In the genomic region with DNA sequence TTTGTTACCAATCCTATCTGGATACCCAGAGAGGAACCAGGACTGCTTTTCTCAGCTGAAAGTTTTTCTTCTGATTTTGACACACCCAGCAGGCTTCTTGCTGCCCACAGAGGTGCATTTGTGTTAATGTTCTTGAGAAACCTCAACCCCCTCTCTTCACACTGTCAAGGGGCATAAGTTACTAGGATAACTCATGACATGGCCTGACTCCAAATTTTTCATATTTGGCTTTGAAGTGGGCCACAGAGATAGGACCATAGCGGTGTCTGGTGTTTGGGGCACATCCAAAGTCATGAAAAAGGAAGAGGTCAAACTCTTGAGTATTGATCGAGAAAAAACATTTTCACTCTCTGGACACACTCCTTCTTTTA, we compare ENCODE assay signal across 13 cellular contexts.
DNase-seq lines count a peak whose midpoint lies in the region; ATAC-seq and TF ChIP-seq lines count a peak whose summit lies in the region.
"Had no signal": no experiment of that assay in that cellular context is flagged by ENCODE, and none has a peak within 500 bp of the region (broad histone marks: within the 10 kb centered on the region; RNA-seq: fewer than 3 reads in every experiment).

No MANE protein-coding gene starts in this region.

- peaks cover 21% of the 10 kb centered on the region for H3K36me3 Mint-ChIP-seq in activated CD4-positive, alpha-beta memory T cell treated with anti-CD3 and anti-CD28 coated beads, Interleukin-2, amount 10 ng/mL, durations not matched to agents 7 days and 5 days (ENCODE audit: low read depth)
- no peaks in the 10 kb centered on the region for H3K36me3 Mint-ChIP-seq in activated CD4-positive, alpha-beta memory T cell treated with anti-CD3 and anti-CD28 coated beads for 36 hours
- H3K36me3 Mint-ChIP-seq in dendritic cell treated with granulocyte-macrophage colony-stimulating factor and Interleukin-4, amounts not matched to agents 40 ng/mL and 50 ng/mL, for 4 days (ENCODE audit: low read depth) = no peaks in the 10 kb centered on the region
- H3K36me3 Mint-ChIP-seq in stimulated activated memory B cell treated with anti-CD40 and anti-IgM and Interleukin-4, amounts not matched to agents 10 μg/mL and 1 μg/mL and 100 μg/mL, for 72 hours = no peaks in the 10 kb centered on the region

- H3K4me2 ChIP-seq in MM.1S (ENCODE audit: low read depth, low read length) = peak overlapping the region; percentile 22; the same call in 1 of the 2 replicates

- peak overlapping the region; percentile 3; the same call in 1 of the 2 replicates for H2AFZ ChIP-seq in MM.1S (ENCODE audit: low read length)

- H3K27ac Mint-ChIP-seq in activated CD4-positive, alpha-beta memory T cell treated with anti-CD3 and anti-CD28 coated beads, Interleukin-2, amount 10 ng/mL, durations not matched to agents 7 days and 5 days = peak overlapping the region; percentile 80
- H3K27ac Mint-ChIP-seq in activated CD4-positive, alpha-beta memory T cell treated with anti-CD3 and anti-CD28 coated beads for 36 hours = no peak overlapping the region
- peak overlapping the region; percentile 93 for H3K27ac Mint-ChIP-seq in dendritic cell treated with granulocyte-macrophage colony-stimulating factor and Interleukin-4, amounts not matched to agents 40 ng/mL and 50 ng/mL, for 4 days
- H3K27ac Mint-ChIP-seq in stimulated activated memory B cell treated with anti-CD40 and anti-IgM and Interleukin-4, amounts not matched to agents 10 μg/mL and 1 μg/mL and 100 μg/mL, for 72 hours = peak overlapping the region; percentile 10

- H3K9me3 Mint-ChIP-seq in activated CD4-positive, alpha-beta memory T cell treated with anti-CD3 and anti-CD28 coated beads, Interleukin-2, amount 10 ng/mL, durations not matched to agents 7 days and 5 days = peaks cover 5% of the 10 kb centered on the region
- H3K9me3 Mint-ChIP-seq in activated CD4-positive, alpha-beta memory T cell treated with anti-CD3 and anti-CD28 coated beads for 36 hours = no peaks in the 10 kb centered on the region
- no peaks in the 10 kb centered on the region for H3K9me3 Mint-ChIP-seq in dendritic cell treated with granulocyte-macrophage colony-stimulating factor and Interleukin-4, amounts not matched to agents 40 ng/mL and 50 ng/mL, for 4 days
- H3K9me3 Mint-ChIP-seq in stimulated activated memory B cell treated with anti-CD40 and anti-IgM and Interleukin-4, amounts not matched to agents 10 μg/mL and 1 μg/mL and 100 μg/mL, for 72 hours = no peaks in the 10 kb centered on the region

- H3K4me1 Mint-ChIP-seq in activated CD4-positive, alpha-beta memory T cell treated with anti-CD3 and anti-CD28 coated beads, Interleukin-2, amount 10 ng/mL, durations not matched to agents 7 days and 5 days = peaks cover 77% of the 10 kb centered on the region
- H3K4me1 Mint-ChIP-seq in activated CD4-positive, alpha-beta memory T cell treated with anti-CD3 and anti-CD28 coated beads for 36 hours (ENCODE audit: low read depth) = peaks cover 25% of the 10 kb centered on the region
- peaks cover 69% of the 10 kb centered on the region for H3K4me1 Mint-ChIP-seq in dendritic cell treated with granulocyte-macrophage colony-stimulating factor and Interleukin-4, amounts not matched to agents 40 ng/mL and 50 ng/mL, for 4 days (ENCODE audit: low read depth)
- peaks cover 43% of the 10 kb centered on the region for H3K4me1 Mint-ChIP-seq in stimulated activated memory B cell treated with anti-CD40 and anti-IgM and Interleukin-4, amounts not matched to agents 10 μg/mL and 1 μg/mL and 100 μg/mL, for 72 hours

- H3K4me3 ChIP-seq in MM.1S (ENCODE audit: low read length) = no peak overlapping the region
- H3K4me3 ChIP-seq: MG63 had no signal

- H3F3A ChIP-seq in MM.1S (ENCODE audit: insufficient read depth, low read length) = peaks cover 36% of the 10 kb centered on the region

- intact Hi-C loops in activated CD4-positive, alpha-beta memory T cell treated with anti-CD3 and anti-CD28 coated beads for 36 hours (cut with micrococcal nuclease) = no loop called here
- intact Hi-C loops in dendritic cell treated with granulocyte-macrophage colony-stimulating factor and Interleukin-4, amounts not matched to agents 40 ng/mL and 50 ng/mL, for 4 days (cut with micrococcal nuclease) = no loop called here

- ATAC-seq in stimulated activated memory B cell treated with anti-CD40 and anti-IgM and Interleukin-4, amounts not matched to agents 10 μg/mL and 1 μg/mL and 100 μg/mL, for 72 hours = no peak
- ATAC-seq: left colon had no signal

- CTCF ChIA-PET in activated CD4-positive, alpha-beta memory T cell treated with anti-CD3 and anti-CD28 coated beads, Interleukin-2, amount 10 ng/mL, durations not matched to agents 7 days and 5 days (lab: Charles Lee) = no interaction called here
- CTCF ChIA-PET in activated CD4-positive, alpha-beta memory T cell treated with anti-CD3 and anti-CD28 coated beads for 36 hours (lab: Charles Lee) = no interaction called here

- peak overlapping the region; percentile 80; the same call in 1 of the 2 replicates for H3K27ac ChIP-seq in MM.1S (ENCODE audit: low read length)

- POLR2A ChIA-PET in activated CD4-positive, alpha-beta memory T cell treated with anti-CD3 and anti-CD28 coated beads, Interleukin-2, amount 10 ng/mL, durations not matched to agents 7 days and 5 days (lab: Charles Lee) = no interaction called here
- POLR2A ChIA-PET in activated CD4-positive, alpha-beta memory T cell treated with anti-CD3 and anti-CD28 coated beads for 36 hours (lab: Charles Lee) = no interaction called here

- no peaks in the 10 kb centered on the region for H3K36me3 ChIP-seq in MM.1S (replicated peaks; ENCODE audit: insufficient read depth, low read length)
- H3K36me3 ChIP-seq: MG63 had no signal

- no peaks in the 10 kb centered on the region for H3K79me2 ChIP-seq in MM.1S (ENCODE audit: low read length)

- H3K9me3 ChIP-seq in MM.1S (replicated peaks; ENCODE audit: insufficient read depth, low read length) = no peaks in the 10 kb centered on the region
- H3K9me3 ChIP-seq: MG63 had no signal

- H3K9ac ChIP-seq in MM.1S (ENCODE audit: low read length) = peak overlapping the region; percentile 14; the same call in 1 of the 2 replicates

- peaks cover 68% of the 10 kb centered on the region for H3K4me1 ChIP-seq in MM.1S (ENCODE audit: low read length)

- H4K20me1 ChIP-seq in MM.1S (ENCODE audit: insufficient read depth, low read length) = no peaks in the 10 kb centered on the region

- H3K27me3 Mint-ChIP-seq in activated CD4-positive, alpha-beta memory T cell treated with anti-CD3 and anti-CD28 coated beads, Interleukin-2, amount 10 ng/mL, durations not matched to agents 7 days and 5 days = peaks cover 13% of the 10 kb centered on the region
- peaks cover 4% of the 10 kb centered on the region for H3K27me3 Mint-ChIP-seq in activated CD4-positive, alpha-beta memory T cell treated with anti-CD3 and anti-CD28 coated beads for 36 hours
- no peaks in the 10 kb centered on the region for H3K27me3 Mint-ChIP-seq in dendritic cell treated with granulocyte-macrophage colony-stimulating factor and Interleukin-4, amounts not matched to agents 40 ng/mL and 50 ng/mL, for 4 days
- no peaks in the 10 kb centered on the region for H3K27me3 Mint-ChIP-seq in stimulated activated memory B cell treated with anti-CD40 and anti-IgM and Interleukin-4, amounts not matched to agents 10 μg/mL and 1 μg/mL and 100 μg/mL, for 72 hours

- no peaks in the 10 kb centered on the region for H3K27me3 ChIP-seq in MM.1S (replicated peaks; ENCODE audit: insufficient read depth, low read length)
- H3K27me3 ChIP-seq: MG63 had no signal

- H3K4me3 Mint-ChIP-seq in activated CD4-positive, alpha-beta memory T cell treated with anti-CD3 and anti-CD28 coated beads, Interleukin-2, amount 10 ng/mL, durations not matched to agents 7 days and 5 days = no peak overlapping the region
- no peak overlapping the region for H3K4me3 Mint-ChIP-seq in activated CD4-positive, alpha-beta memory T cell treated with anti-CD3 and anti-CD28 coated beads for 36 hours
- H3K4me3 Mint-ChIP-seq in dendritic cell treated with granulocyte-macrophage colony-stimulating factor and Interleukin-4, amounts not matched to agents 40 ng/mL and 50 ng/mL, for 4 days = no peak overlapping the region
- H3K4me3 Mint-ChIP-seq in stimulated activated memory B cell treated with anti-CD40 and anti-IgM and Interleukin-4, amounts not matched to agents 10 μg/mL and 1 μg/mL and 100 μg/mL, for 72 hours = no peak overlapping the region

- no peaks in the 10 kb centered on the region for H3K9me2 ChIP-seq in MM.1S (replicated peaks; ENCODE audit: insufficient read depth, low read length)

- TF ChIP-seq CTCF in MM.1S (IDR thresholded peaks at IDR 0.05; ENCODE audit: low read length) = no peak

- DNase-seq in activated CD4-positive, alpha-beta memory T cell treated with anti-CD3 and anti-CD28 coated beads, Interleukin-2, amount 10 ng/mL, durations not matched to agents 7 days and 5 days = no peak
- DNase-seq in activated CD4-positive, alpha-beta memory T cell treated with anti-CD3 and anti-CD28 coated beads for 36 hours = no peak
- DNase-seq in MM.1S (no peak), NCI-H345 (lab: John Stamatoyannopoulos, UW) (no peak), DMS153 treated with DMSO at 0.1 percent for 48 hours (lab: John Stamatoyannopoulos, UW; ENCODE audit: unreplicated experiment) (no peak), hypothalamus (lab: John Stamatoyannopoulos, UW) (no peak)
- DNase-seq: COR-L47, cortex of kidney, left colon, NCI-H69 had no signal
